1 cellular context compared by ENCODE assay signal in the genomic region with DNA sequence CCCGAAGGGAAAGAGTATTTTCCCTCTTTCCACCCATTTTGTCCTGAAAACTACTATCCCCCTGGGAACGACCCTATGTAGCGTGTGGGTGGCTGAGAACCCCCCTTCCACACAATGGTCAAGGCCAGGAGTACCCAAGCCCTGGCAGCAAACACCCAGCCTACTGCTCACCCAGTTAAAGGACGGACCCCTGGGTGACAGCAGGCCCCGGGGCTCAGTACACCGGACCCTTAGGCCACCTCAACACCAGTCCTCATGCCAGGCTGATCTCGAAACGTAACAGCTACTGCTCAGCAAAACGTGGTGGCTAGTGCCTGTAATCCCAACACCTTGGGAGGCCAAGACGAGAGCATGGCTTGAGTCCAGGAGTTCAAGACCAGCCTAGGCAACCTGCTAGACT.
TF ChIP-seq lines count a peak whose summit lies in the region.

No MANE protein-coding gene starts in this region.

TF ChIP-seq in HEK293, 187 proteins besides CTCF, POLR2A, EP300 and RAD21 (continued from another document):
- TF ChIP-seq, protein P1, sequence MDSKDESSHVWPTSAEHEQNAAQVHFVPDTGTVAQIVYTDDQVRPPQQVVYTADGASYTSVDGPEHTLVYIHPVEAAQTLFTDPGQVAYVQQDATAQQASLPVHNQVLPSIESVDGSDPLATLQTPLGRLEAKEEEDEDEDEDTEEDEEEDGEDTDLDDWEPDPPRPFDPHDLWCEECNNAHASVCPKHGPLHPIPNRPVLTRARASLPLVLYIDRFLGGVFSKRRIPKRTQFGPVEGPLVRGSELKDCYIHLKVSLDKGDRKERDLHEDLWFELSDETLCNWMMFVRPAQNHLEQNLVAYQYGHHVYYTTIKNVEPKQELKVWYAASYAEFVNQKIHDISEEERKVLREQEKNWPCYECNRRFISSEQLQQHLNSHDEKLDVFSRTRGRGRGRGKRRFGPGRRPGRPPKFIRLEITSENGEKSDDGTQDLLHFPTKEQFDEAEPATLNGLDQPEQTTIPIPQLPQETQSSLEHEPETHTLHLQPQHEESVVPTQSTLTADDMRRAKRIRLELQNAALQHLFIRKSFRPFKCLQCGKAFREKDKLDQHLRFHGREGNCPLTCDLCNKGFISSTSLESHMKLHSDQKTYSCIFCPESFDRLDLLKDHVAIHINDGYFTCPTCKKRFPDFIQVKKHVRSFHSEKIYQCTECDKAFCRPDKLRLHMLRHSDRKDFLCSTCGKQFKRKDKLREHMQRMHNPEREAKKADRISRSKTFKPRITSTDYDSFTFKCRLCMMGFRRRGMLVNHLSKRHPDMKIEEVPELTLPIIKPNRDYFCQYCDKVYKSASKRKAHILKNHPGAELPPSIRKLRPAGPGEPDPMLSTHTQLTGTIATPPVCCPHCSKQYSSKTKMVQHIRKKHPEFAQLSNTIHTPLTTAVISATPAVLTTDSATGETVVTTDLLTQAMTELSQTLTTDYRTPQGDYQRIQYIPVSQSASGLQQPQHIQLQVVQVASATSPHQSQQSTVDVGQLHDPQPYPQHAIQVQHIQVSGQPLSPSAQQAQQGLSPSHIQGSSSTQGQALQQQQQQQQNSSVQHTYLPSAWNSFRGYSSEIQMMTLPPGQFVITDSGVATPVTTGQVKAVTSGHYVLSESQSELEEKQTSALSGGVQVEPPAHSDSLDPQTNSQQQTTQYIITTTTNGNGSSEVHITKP (tag by site-specific recombination; IDR thresholded peaks at IDR 0.05): peak; percentile 81
